In the genomic region with DNA sequence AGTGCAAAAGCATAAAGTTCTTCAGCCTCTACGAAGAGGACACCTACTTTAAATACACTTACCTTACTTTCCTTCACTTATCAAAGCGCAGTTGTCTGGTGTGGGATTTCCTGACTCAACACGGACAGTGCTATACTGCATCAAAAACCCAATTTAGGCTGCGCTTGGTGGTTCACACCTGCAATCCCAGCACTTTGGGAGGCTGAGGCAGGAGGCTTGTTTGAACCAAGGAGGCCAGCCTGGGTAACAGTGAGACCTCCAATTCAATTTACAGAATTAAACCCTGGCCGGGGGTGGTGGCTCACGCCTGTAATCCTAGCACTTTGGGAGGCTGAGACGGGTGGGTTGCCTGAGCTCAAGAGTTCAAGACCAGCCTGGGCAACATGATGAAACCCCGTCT, we compare ENCODE assay signal across 25 cellular contexts. TPM values are rescaled to one million over a fixed set of nuclear protein-coding genes. Genes with fewer than 3 reads are reported as not detected.
DNase-seq lines count a peak whose midpoint lies in the region; ATAC-seq and TF ChIP-seq lines count a peak whose summit lies in the region.
"Had no signal": no experiment of that assay in that cellular context is flagged by ENCODE, and none has a peak within 500 bp of the region (broad histone marks: within the 10 kb centered on the region; RNA-seq: fewer than 3 reads in every experiment).

No MANE protein-coding gene starts in this region.

- ATAC-seq in activated T-helper 17 cell treated with anti-CD3 and anti-CD28 coated beads, Interleukin-2, amount 50 U/mL, for 72 hours (replicated peaks): no peak
- ATAC-seq in psoas muscle (no peak), GM21528 (IDR thresholded peaks at IDR 0.05; ENCODE audit: low FRiP score, unreplicated experiment) (no peak)
- ATAC-seq: body of pancreas, left colon had no signal

- H3K27ac ChIP-seq in psoas muscle: peak overlapping the region; percentile 28
- H3K27ac ChIP-seq: body of pancreas, parathyroid adenoma, Peyer's patch, thoracic aorta had no signal

- peaks cover 5% of the 10 kb centered on the region for H3K4me1 Mint-ChIP-seq in activated T-helper 17 cell treated with anti-CD3 and anti-CD28 coated beads, Interleukin-2, amount 50 U/mL, for 72 hours

- peaks cover 97% of the 10 kb centered on the region for H3K36me3 Mint-ChIP-seq in activated T-helper 17 cell treated with anti-CD3 and anti-CD28 coated beads, Interleukin-2, amount 50 U/mL, for 72 hours (ENCODE audit: low read depth)

- H3K27me3 ChIP-seq in psoas muscle (ENCODE audit: insufficient read depth in 3 of 3, low read length in 2 of 3): no peaks in the 10 kb centered on the region
- H3K27me3 ChIP-seq: body of pancreas, Peyer's patch had no signal

- no peak overlapping the region for H3K4me3 ChIP-seq in psoas muscle
- H3K4me3 ChIP-seq: body of pancreas, GM23248, Peyer's patch, thoracic aorta had no signal

- H3K9me3 Mint-ChIP-seq in activated T-helper 17 cell treated with anti-CD3 and anti-CD28 coated beads, Interleukin-2, amount 50 U/mL, for 72 hours: no peaks in the 10 kb centered on the region
- H3K9me3 Mint-ChIP-seq: activated CD4-positive, alpha-beta memory T cell treated with anti-CD3 and anti-CD28 coated beads, Interleukin-2, amount 10 ng/mL, durations not matched to agents 7 days and 5 days; central memory CD8-positive, alpha-beta T cell; immature natural killer cell; memory B cell; stimulated activated naive CD8-positive, alpha-beta T cell treated with anti-CD3 and anti-CD28 coated beads, Interleukin-15, Interleukin-2, amounts not matched to agents 100 ng/mL and 50 ng/mL, for 24 hours had no signal

- peak overlapping the region; percentile 58 for H3K4me3 Mint-ChIP-seq in activated T-helper 17 cell treated with anti-CD3 and anti-CD28 coated beads, Interleukin-2, amount 50 U/mL, for 72 hours
- H3K4me3 Mint-ChIP-seq: activated CD4-positive, alpha-beta memory T cell treated with anti-CD3 and anti-CD28 coated beads, Interleukin-2, amount 10 ng/mL, durations not matched to agents 7 days and 5 days; central memory CD8-positive, alpha-beta T cell; memory B cell; stimulated activated naive CD8-positive, alpha-beta T cell treated with anti-CD3 and anti-CD28 coated beads, Interleukin-15, Interleukin-2, amounts not matched to agents 100 ng/mL and 50 ng/mL, for 24 hours had no signal

- TF ChIP-seq CTCF in psoas muscle (IDR thresholded peaks at IDR 0.05): no peak

- peaks cover 6 to 81% of the 10 kb centered on the region in 2 donors for H3K36me3 ChIP-seq in psoas muscle (ENCODE audit: insufficient read depth in 1 of 2, low read depth in 1 of 2)

- H3K9me3 ChIP-seq in psoas muscle: no peaks in the 10 kb centered on the region
- H3K9me3 ChIP-seq: body of pancreas, Peyer's patch, thoracic aorta had no signal

- no peak overlapping the region for H3K27ac Mint-ChIP-seq in activated T-helper 17 cell treated with anti-CD3 and anti-CD28 coated beads, Interleukin-2, amount 50 U/mL, for 72 hours
- H3K27ac Mint-ChIP-seq: activated CD4-positive, alpha-beta memory T cell treated with anti-CD3 and anti-CD28 coated beads, Interleukin-2, amount 10 ng/mL, durations not matched to agents 7 days and 5 days; memory B cell; stimulated activated naive CD8-positive, alpha-beta T cell treated with anti-CD3 and anti-CD28 coated beads, Interleukin-15, Interleukin-2, amounts not matched to agents 100 ng/mL and 50 ng/mL, for 24 hours had no signal

- peak; percentile 31 for DNase-seq in activated effector memory CD4-positive, alpha-beta T cell treated with anti-CD3 and anti-CD28 coated beads, Interleukin-2, amount 50 U/mL, for 16 hours
- no peak for DNase-seq in activated effector memory CD4-positive, alpha-beta T cell treated with Interleukin-2 at 50 U/mL for 16 hours
- no peak for DNase-seq in psoas muscle
- DNase-seq in NCI-H345 treated with DMSO at 0.1 percent for 48 hours (lab: John Stamatoyannopoulos, UW; ENCODE audit: unreplicated experiment): no peak
- DNase-seq: activated CD4-positive, alpha-beta memory T cell treated with anti-CD3 and anti-CD28 coated beads, Interleukin-2, amount 10 ng/mL, durations not matched to agents 7 days and 5 days; activated CD4-positive, alpha-beta T cell treated with anti-CD3 and anti-CD28 coated beads for 1 hour; activated CD8-positive, alpha-beta memory T cell treated with anti-CD3 and anti-CD28 coated beads, Interleukin-2, amount 50 U/mL, for 4 hours; body of pancreas; DND-41; GM23248; immature natural killer cell; left colon; NCI-H1417; NCI-H2029; NCI-H2227 treated with DMSO at 0.1 percent for 48 hours; Peyer's patch; SIG-M5; small intestine had no signal

- intact Hi-C loops in psoas muscle (cut with DNase I): no loop called here

- 92 to 93% (median 93%) methylated on average over 8 of the region's 8 CpGs for WGBS in psoas muscle, 3 donors

- H3K27me3 Mint-ChIP-seq in activated T-helper 17 cell treated with anti-CD3 and anti-CD28 coated beads, Interleukin-2, amount 50 U/mL, for 72 hours: no peaks in the 10 kb centered on the region
- H3K27me3 Mint-ChIP-seq: activated CD4-positive, alpha-beta memory T cell treated with anti-CD3 and anti-CD28 coated beads, Interleukin-2, amount 10 ng/mL, durations not matched to agents 7 days and 5 days; central memory CD8-positive, alpha-beta T cell; memory B cell; stimulated activated naive CD8-positive, alpha-beta T cell treated with anti-CD3 and anti-CD28 coated beads, Interleukin-15, Interleukin-2, amounts not matched to agents 100 ng/mL and 50 ng/mL, for 24 hours had no signal

- H3K4me1 ChIP-seq in psoas muscle: peaks cover 34% of the 10 kb centered on the region

RNA-seq across cellular contexts. Expression of a gene that starts 4.1 kb away (rescaled TPM):
- 100 to 1,000 TPM in 1 of 2 donors, 10 to 100 TPM in 1; 99.1 to 144 TPM for total RNA-seq in activated T-helper 17 cell treated with anti-CD3 and anti-CD28 coated beads, Interleukin-2, amount 50 U/mL, for 72 hours
- total RNA-seq in psoas muscle: 10 to 100 TPM; 30.8 to 61.9 (median 53.6) TPM
- polyA plus RNA-seq in psoas muscle: 10 to 100 TPM; 32.3 to 81.9 (median 51.6) TPM

RNA-seq across cellular contexts. Expression of a gene that starts 4.4 kb away (rescaled TPM):
- 10 to 100 TPM; 31.6 to 35.7 TPM for total RNA-seq in activated T-helper 17 cell treated with anti-CD3 and anti-CD28 coated beads, Interleukin-2, amount 50 U/mL, for 72 hours
- total RNA-seq in psoas muscle: 10 to 100 TPM; 19.0 to 27.0 (median 24.3) TPM
- 10 to 100 TPM; 30.8 to 54.0 (median 36.5) TPM for polyA plus RNA-seq in psoas muscle

RNA-seq across cellular contexts. Expression of a gene that starts 11.5 kb away (rescaled TPM):
- 1 to 10 TPM; 7.3 to 7.4 TPM for total RNA-seq in activated T-helper 17 cell treated with anti-CD3 and anti-CD28 coated beads, Interleukin-2, amount 50 U/mL, for 72 hours
- total RNA-seq in psoas muscle: 10 to 100 TPM; 40.8 to 75.1 (median 52.0) TPM
- polyA plus RNA-seq in psoas muscle: 10 to 100 TPM; 34.6 to 43.2 (median 37.6) TPM

RNA-seq across cellular contexts. Expression of a gene that starts 14.9 kb away (rescaled TPM):
- 100 to 1,000 TPM; 254 to 438 TPM for total RNA-seq in activated T-helper 17 cell treated with anti-CD3 and anti-CD28 coated beads, Interleukin-2, amount 50 U/mL, for 72 hours
- 100 to 1,000 TPM in 2 of 4 donors, 10 to 100 TPM in 2; 57.9 to 128 (median 90.6) TPM for total RNA-seq in psoas muscle
- polyA plus RNA-seq in psoas muscle: 100 to 1,000 TPM in 2 of 3 donors, 10 to 100 TPM in 1; 81.9 to 135 (median 118) TPM

RNA-seq across cellular contexts. Expression of a gene that starts 15.6 kb away (rescaled TPM):
- 10 to 100 TPM; 20.9 to 28.6 TPM for total RNA-seq in activated T-helper 17 cell treated with anti-CD3 and anti-CD28 coated beads, Interleukin-2, amount 50 U/mL, for 72 hours
- 10 to 100 TPM; 18.7 to 26.5 (median 22.0) TPM for total RNA-seq in psoas muscle
- 10 to 100 TPM; 10.1 to 27.4 (median 10.3) TPM for polyA plus RNA-seq in psoas muscle

Comparison
In these comparisons a context has a peak if more than half of its experiments do, and no peak if none do; other contexts are left out.
1. RNA of a gene that starts 11.5 kb away (total RNA-seq): 40.8 to 75.1 TPM in psoas muscle; 7.3 to 7.4 TPM in activated T-helper 17 cell treated with anti-CD3 and anti-CD28 coated beads, Interleukin-2, amount 50 U/mL, for 72 hours; every median in the first group is over 4 times any median in the second.